ENCODE assay signal across 11 cellular contexts in the genomic region with DNA sequence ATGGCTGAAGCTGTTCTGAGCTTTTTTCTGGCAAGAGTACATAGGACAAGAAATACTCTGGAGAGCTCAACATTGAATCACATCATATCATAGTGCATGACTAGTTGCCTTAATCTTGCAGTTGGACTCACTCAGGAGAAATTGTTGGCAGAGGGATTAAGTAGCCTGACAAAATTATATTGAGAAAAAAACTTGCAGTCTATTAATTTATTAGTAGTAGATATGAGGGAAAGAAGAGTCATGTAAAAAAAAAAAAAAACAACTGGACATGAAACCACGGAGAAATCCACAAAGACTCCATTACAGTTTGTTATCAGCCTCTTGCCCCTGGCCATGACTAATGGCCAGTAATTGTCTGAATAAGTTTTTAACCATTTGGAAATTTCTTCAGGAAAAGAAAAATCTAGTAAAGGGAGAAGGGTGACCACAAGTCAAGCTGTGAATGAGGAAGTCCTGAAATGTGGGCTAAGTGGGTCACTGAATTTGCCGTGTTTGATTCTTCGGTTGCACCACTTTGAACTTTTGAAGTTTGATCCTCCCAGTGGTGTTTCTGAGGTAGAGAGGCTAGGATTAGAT. TPM values are rescaled to one million over a fixed set of nuclear protein-coding genes. Genes with fewer than 3 reads are reported as not detected.
A peak's percentile ranks its signal among the peaks of the same experiment; 100 is the strongest.
DNase-seq lines count a peak whose midpoint lies in the region; ATAC-seq and TF ChIP-seq lines count a peak whose summit lies in the region.
"Had no signal": no experiment of that assay in that cellular context is flagged by ENCODE, and none has a peak within 500 bp of the region (broad histone marks: within the 10 kb centered on the region; RNA-seq: fewer than 3 reads in every experiment).

No MANE protein-coding gene starts in this region.

- H3K4me1 ChIP-seq in transverse colon, result peaks cover 4 to 21% (median 7%) of the 10 kb centered on the region in 4 donors

- DNase-seq in Right ventricle myocardium inferior (ENCODE audit: missing footprints), result no peak
- no peak for DNase-seq in cardiac septum (ENCODE audit: low spot score)
- no peak for DNase-seq in immature natural killer cell
- no peak for DNase-seq in transverse colon
- no peak for DNase-seq in DMS153 (lab: John Stamatoyannopoulos, UW)
- DNase-seq in hepatic stellate cell (ENCODE audit: low spot score), result no peak
- DNase-seq in superior temporal gyrus (ENCODE audit: extremely low spot score), result no peak
- DNase-seq: H7, NCI-H1930 had no signal

- H3K4me3 Mint-ChIP-seq in activated T-helper 17 cell treated with anti-CD3 and anti-CD28 coated beads, Interleukin-2, amount 50 U/mL, for 72 hours, result peak overlapping the region; percentile 69
- peak overlapping the region; percentile 5 to 71 (median 49) for H3K4me3 Mint-ChIP-seq in immature natural killer cell

- WGBS in transverse colon (ENCODE audit: low coverage in 1 of 2), 2 donors, result 64% methylated on average over 3 of the region's 3 CpGs; no CpG with 5 or more reads in 1 of the 2 donors

- H3K9me3 ChIP-seq in transverse colon, result no peaks in the 10 kb centered on the region

- H3K4me3 ChIP-seq in transverse colon, result no peak overlapping the region

- no peak for TF ChIP-seq EP300 in transverse colon (IDR thresholded peaks at IDR 0.05; ENCODE audit: low read depth)

- ATAC-seq in Right ventricle myocardium inferior, result peak; percentile 82
- ATAC-seq in activated T-helper 17 cell treated with anti-CD3 and anti-CD28 coated beads, Interleukin-2, amount 50 U/mL, for 72 hours (replicated peaks), result no peak

- no peak for TF ChIP-seq POLR2A in transverse colon (IDR thresholded peaks at IDR 0.05)

- peaks cover 30% of the 10 kb centered on the region for H3K4me1 Mint-ChIP-seq in activated T-helper 17 cell treated with anti-CD3 and anti-CD28 coated beads, Interleukin-2, amount 50 U/mL, for 72 hours
- peaks cover 22 to 26% of the 10 kb centered on the region in 2 donors for H3K4me1 Mint-ChIP-seq in immature natural killer cell

- TF ChIP-seq CTCF in transverse colon (IDR thresholded peaks at IDR 0.05), result no peak

- no peaks in the 10 kb centered on the region for H3K27me3 ChIP-seq in transverse colon

- H3K27me3 Mint-ChIP-seq in activated T-helper 17 cell treated with anti-CD3 and anti-CD28 coated beads, Interleukin-2, amount 50 U/mL, for 72 hours, result no peaks in the 10 kb centered on the region
- peaks cover 0 to 11% (median 5%) of the 10 kb centered on the region in 3 donors for H3K27me3 Mint-ChIP-seq in immature natural killer cell (ENCODE audit: low read depth in 3 of 3)

- H3K27ac ChIP-seq in transverse colon, result peak overlapping the region; percentile 77 to 82 (median 80)

- intact Hi-C loops in Right ventricle myocardium inferior (cut with DNase I), result no loop called here
- intact Hi-C loops in cardiac septum (cut with DNase I), result no loop called here
- intact Hi-C loops in transverse colon (cut with DNase I; ENCODE audit: low total_unique reads), result no loop called here

- in situ Hi-C loops in transverse colon (cut with MboI; ENCODE audit: low pct_ligation_motif_present in 1 of 4, low pct_unique_long_range_greater_than_20kb in 1 of 4, low sequenced_read_pairs in 3 of 4), result no loop called here

- H3K27ac Mint-ChIP-seq in activated T-helper 17 cell treated with anti-CD3 and anti-CD28 coated beads, Interleukin-2, amount 50 U/mL, for 72 hours, result peak overlapping the region; percentile 92
- H3K27ac Mint-ChIP-seq in immature natural killer cell, result peak overlapping the region in 1 of 6 donors; percentile 5

- H3K36me3 Mint-ChIP-seq in activated T-helper 17 cell treated with anti-CD3 and anti-CD28 coated beads, Interleukin-2, amount 50 U/mL, for 72 hours (ENCODE audit: low read depth), result no peaks in the 10 kb centered on the region
- H3K36me3 Mint-ChIP-seq in immature natural killer cell, result no peaks in the 10 kb centered on the region
- H3K36me3 Mint-ChIP-seq: CD14-positive monocyte had no signal

- H3K36me3 ChIP-seq in transverse colon, result no peaks in the 10 kb centered on the region

- no peaks in the 10 kb centered on the region for H3K9me3 Mint-ChIP-seq in activated T-helper 17 cell treated with anti-CD3 and anti-CD28 coated beads, Interleukin-2, amount 50 U/mL, for 72 hours
- no peaks in the 10 kb centered on the region for H3K9me3 Mint-ChIP-seq in immature natural killer cell

RNA-seq across cellular contexts. Expression of a gene that starts 45.6 kb away (rescaled TPM):
- total RNA-seq in Right ventricle myocardium inferior (1,876 TPM), cardiac septum (3,112 TPM), transverse colon (100 to 1,000 TPM; 139 to 617 (median 162) TPM)
- 10 to 100 TPM; 19.0 to 27.5 TPM for total RNA-seq in activated T-helper 17 cell treated with anti-CD3 and anti-CD28 coated beads, Interleukin-2, amount 50 U/mL, for 72 hours
- polyA plus RNA-seq in immature natural killer cell, result 10 to 100 TPM; 11.1 to 24.0 (median 17.6) TPM

RNA-seq across cellular contexts. Expression of a gene that starts 58.3 kb away (rescaled TPM):
- 13.5 TPM for total RNA-seq in Right ventricle myocardium inferior
- 15.6 TPM for total RNA-seq in cardiac septum
- 10 to 100 TPM; 13.6 to 18.3 TPM for total RNA-seq in activated T-helper 17 cell treated with anti-CD3 and anti-CD28 coated beads, Interleukin-2, amount 50 U/mL, for 72 hours
- 1 to 10 TPM in 2 of 3 donors, under 1 TPM in 1; 0.12 to 4.2 (median 2.7) TPM for polyA plus RNA-seq in immature natural killer cell
- 10 to 100 TPM in 1 of 4 donors, 1 to 10 TPM in 3; 2.2 to 10.9 (median 5.2) TPM for total RNA-seq in transverse colon

Comparison
In these comparisons a context has a peak if more than half of its experiments do, and no peak if none do; other contexts are left out.
1. RNA of a gene that starts 45.6 kb away (total RNA-seq): 3,112 TPM in cardiac septum (single experiment), 1,876 TPM in Right ventricle myocardium inferior (single experiment) and 139 to 617 TPM in transverse colon; 19.0 to 27.5 TPM in activated T-helper 17 cell treated with anti-CD3 and anti-CD28 coated beads, Interleukin-2, amount 50 U/mL, for 72 hours; every median in the first group is over 4 times any median in the second.